Comparison of ENCODE assay signal across 29 cellular contexts in genomic region chr17:52606590-52606989, GRCh38.
"Had no signal": no experiment of that assay in that cellular context is flagged by ENCODE, and none has a peak within 500 bp of the region (broad histone marks: within the 10 kb centered on the region; RNA-seq: fewer than 3 reads in every experiment).

No MANE protein-coding gene starts in this region.

- H3K9me3 ChIP-seq: MG63 had no signal

- H3K4me3 ChIP-seq: MG63, PC-9 had no signal

- H3K36me3 ChIP-seq: brain microvascular endothelial cell, MG63 had no signal

- ATAC-seq: activated CD8-positive, alpha-beta T cell treated with anti-CD3 and anti-CD28 coated beads for 36 hours; activated T-cell treated with anti-CD3 and anti-CD28 coated beads, Interleukin-2, amount 50 U/mL, for 72 hours; activated T-helper 17 cell treated with anti-CD3 and anti-CD28 coated beads, Interleukin-2, amount 50 U/mL, for 72 hours had no signal

- H3K27me3 ChIP-seq: brain microvascular endothelial cell, MG63 had no signal

- DNase-seq: activated CD4-positive, alpha-beta T cell treated with anti-CD3 and anti-CD28 coated beads, Interleukin-2, amount 10 ng/mL, durations not matched to agents 24 days and 14 days; activated CD4-positive, alpha-beta T cell treated with anti-CD3 and anti-CD28 coated beads, Interleukin-2, amount 50 U/mL, for 4 hours; activated CD8-positive, alpha-beta T cell treated with anti-CD3 and anti-CD28 coated beads for 36 hours; activated effector memory CD4-positive, alpha-beta T cell treated with anti-CD3 and anti-CD28 coated beads, Interleukin-2, amount 50 U/mL, for 16 hours; activated naive CD4-positive, alpha-beta T cell; activated naive CD4-positive, alpha-beta T cell treated with anti-CD3 and anti-CD28 coated beads, Interleukin-2, amount 50 U/mL, for 16 hours; activated naive CD8-positive, alpha-beta T cell treated with anti-CD3 and anti-CD28 coated beads for 36 hours; activated T-cell treated with anti-CD3 and anti-CD28 coated beads, Interleukin-2, amount 50 U/mL, for 1 hour; activated T-cell treated with anti-CD3 and anti-CD28 coated beads, Interleukin-2, amount 50 U/mL, for 72 hours; amniotic stem cell; aorta; brain microvascular endothelial cell; central memory CD4-positive, alpha-beta T cell; Karpas-422; MG63; NCI-H1048; NCI-H1105 treated with DMSO at 0.1 percent for 48 hours; NCI-H1436; NCI-H1694; NCI-H1930; NCI-H2081 treated with DMSO at 0.1 percent for 48 hours; NCI-H2171; NCI-H510A; NCI-H526; NCI-H748 treated with DMSO at 0.1 percent for 48 hours; NK-92 treated with Interleukin-12 subunit alpha and Interleukin-12 subunit beta, amount 100 ng/mL, for 24 hours; PC-9; Right ventricle myocardium superior had no signal

- H3K27ac ChIP-seq: brain microvascular endothelial cell, PC-9 had no signal
